ENCODE assay signal across 26 cellular contexts in genomic region chr9:121672213-121672612, GRCh38. TPM values are rescaled to one million over a fixed set of nuclear protein-coding genes. Genes with fewer than 3 reads are reported as not detected.
DNase-seq lines count a peak whose midpoint lies in the region; ATAC-seq, FAIRE-seq and TF ChIP-seq lines count a peak whose summit lies in the region.
"Had no signal": no experiment of that assay in that cellular context is flagged by ENCODE, and none has a peak within 500 bp of the region (broad histone marks: within the 10 kb centered on the region; RNA-seq: fewer than 3 reads in every experiment).

No MANE protein-coding gene starts in this region.

- RAD21 ChIA-PET in GM12878 (lab: Charles Lee; ENCODE audit: unreplicated experiment) = no interaction called here

- no peak overlapping the region for H3K9ac ChIP-seq in GM12878 (ENCODE audit: control insufficient read depth, insufficient read depth, low read length)
- H3K9ac ChIP-seq: KMS-11, parathyroid adenoma had no signal

- no peaks in the 10 kb centered on the region for H3K79me2 ChIP-seq in GM12878 (ENCODE audit: control insufficient read depth, insufficient read depth, low read length)

- no peaks in the 10 kb centered on the region for H4K20me1 ChIP-seq in GM12878 (ENCODE audit: control insufficient read depth, insufficient read depth)

- H3K36me3 ChIP-seq in GM12878 (ENCODE audit: control insufficient read depth in 2 of 2, insufficient read depth in 2 of 2, low read length in 1 of 2) = no peaks in the 10 kb centered on the region
- no peaks in the 10 kb centered on the region for H3K36me3 ChIP-seq in testis (ENCODE audit: low read depth, missing control alignments)
- H3K36me3 ChIP-seq in sigmoid colon = no peaks in the 10 kb centered on the region
- H3K36me3 ChIP-seq: upper lobe of right lung had no signal

- TF ChIP-seq EP300 in GM12878 (IDR thresholded peaks at IDR 0.05; ENCODE audit: borderline replicate concordance in 1 of 2, control insufficient read depth in 1 of 2, low read depth in 2 of 2, low read length in 2 of 2) (no peak), sigmoid colon (IDR thresholded peaks at IDR 0.05) (no peak)

- TF ChIP-seq CTCF in GM12878 (IDR thresholded peaks at IDR 0.05 in 2 of 3, conservative IDR thresholded peaks at IDR 0.05 in 1 of 3; ENCODE audit: control insufficient read depth in 2 of 3, extremely low read depth in 1 of 3, insufficient read depth in 1 of 3, low read depth in 3 of 3, low read length in 3 of 3) (no peak), testis (IDR thresholded peaks at IDR 0.05) (no peak), sigmoid colon (IDR thresholded peaks at IDR 0.05) (no peak)

- TF ChIP-seq RAD21 in GM12878 (IDR thresholded peaks at IDR 0.05; ENCODE audit: insufficient read depth, low read depth, low read length) = no peak

- POLR2A ChIA-PET in GM12878 (lab: Charles Lee) = no interaction called here

- CTCF ChIA-PET in GM12878 (lab: Yijun Ruan, JAX) = no interaction called here

- H3K9me3 ChIP-seq in GM12878 (replicated peaks; ENCODE audit: control insufficient read depth, insufficient read depth, low read length) = no peaks in the 10 kb centered on the region
- no peaks in the 10 kb centered on the region for H3K9me3 ChIP-seq in testis
- no peaks in the 10 kb centered on the region for H3K9me3 ChIP-seq in sigmoid colon
- H3K9me3 ChIP-seq: A549, upper lobe of right lung had no signal

- H3K27ac ChIP-seq in GM12878 (ENCODE audit: control insufficient read depth, insufficient read depth) (no peak overlapping the region), testis (no peak overlapping the region), sigmoid colon (peak overlapping the region in 1 of 4 donors; percentile 20)
- H3K27ac ChIP-seq: A549, C4-2B, KMS-11, parathyroid adenoma, skin epidermis, upper lobe of right lung had no signal

- SMC1A ChIA-PET in GM12878 (lab: Charles Lee; ENCODE audit: uncharacterized antibody, unreplicated experiment) = no interaction called here

- WGBS in GM12878 (ENCODE audit: insufficient coverage, insufficient replicate concordance, low lambda C conversion rate, missing lambda C conversion rate) = 61% methylated on average over 7 of the region's 7 CpGs
- 67% methylated on average over 7 of the region's 7 CpGs for WGBS in testis, 2 donors
- WGBS in sigmoid colon, 2 donors = 90 to 94% methylated on average over 7 of the region's 7 CpGs

- H3K4me3 ChIP-seq in GM12878 = no peak overlapping the region
- H3K4me3 ChIP-seq in testis = no peak overlapping the region
- no peak overlapping the region for H3K4me3 ChIP-seq in sigmoid colon
- H3K4me3 ChIP-seq: A549, heart right ventricle, skin epidermis, upper lobe of right lung had no signal

- FAIRE-seq in GM12878 (lab: Jason Lieb, UNC) = no peak
- FAIRE-seq: A549 had no signal

- H3K27me3 ChIP-seq in GM12878 (replicated peaks in 1 of 2; ENCODE audit: control insufficient read depth in 2 of 2, insufficient read depth in 2 of 2, low read length in 1 of 2) (peaks cover 2 to 5% of the 10 kb centered on the region in 2 experiments; a peak in 1 of 4 replicates), testis (no peaks in the 10 kb centered on the region), sigmoid colon (no peaks in the 10 kb centered on the region)
- H3K27me3 ChIP-seq: heart right ventricle, upper lobe of right lung had no signal

- H3K4me1 ChIP-seq in GM12878 (ENCODE audit: control insufficient read depth, insufficient read depth, low read length) = no peaks in the 10 kb centered on the region
- H3K4me1 ChIP-seq in testis = peaks cover 10% of the 10 kb centered on the region
- H3K4me1 ChIP-seq in sigmoid colon = peaks cover 0 to 58% (median 39%) of the 10 kb centered on the region in 4 donors
- H3K4me1 ChIP-seq: parathyroid adenoma, upper lobe of right lung had no signal

- no peak overlapping the region for H2AFZ ChIP-seq in GM12878 (ENCODE audit: control insufficient read depth, low read depth, low read length)
- H2AFZ ChIP-seq: parathyroid adenoma had no signal

- H3K4me2 ChIP-seq in GM12878 (ENCODE audit: control insufficient read depth, insufficient read depth) = no peak overlapping the region
- H3K4me2 ChIP-seq: A549, KMS-11 had no signal

- TF ChIP-seq POLR2A in GM12878 (IDR thresholded peaks at IDR 0.05; ENCODE audit: low read depth, low read length) (no peak), testis (IDR thresholded peaks at IDR 0.05) (no peak), sigmoid colon (IDR thresholded peaks at IDR 0.05) (no peak)

- in situ Hi-C loops in GM12878 (cut with MboI) = no loop called here

- peak; percentile 23 for DNase-seq in NCI-H748 (lab: John Stamatoyannopoulos, UW; ENCODE audit: unreplicated experiment)
- no peak for DNase-seq in NCI-H748 treated with DMSO at 0.1 percent for 48 hours (lab: John Stamatoyannopoulos, UW)
- DNase-seq in GM12878 (ENCODE audit: low read depth, low spot score) = no peak
- DNase-seq in left kidney (ENCODE audit: low read depth, low spot score) = peak; percentile 62
- DNase-seq in testis = peak; percentile 26
- DNase-seq in sigmoid colon = no peak
- no peak for DNase-seq in germinal center (ENCODE audit: low spot score)
- DNase-seq: activated CD4-positive, alpha-beta T cell treated with anti-CD3 and anti-CD28 coated beads, Interleukin-2, amount 10 ng/mL, durations not matched to agents 7 days and 5 days; activated CD8-positive, alpha-beta memory T cell treated with anti-CD3 and anti-CD28 coated beads, Interleukin-2, amount 50 U/mL, for 4 hours; activated effector memory CD4-positive, alpha-beta T cell treated with Interleukin-2 at 50 U/mL for 16 hours; amniotic stem cell; effector memory CD8-positive, alpha-beta T cell; heart right ventricle; mammary epithelial cell; naive thymus-derived CD4-positive, alpha-beta T cell; NCI-H2029; NCI-H524 treated with DMSO at 0.1 percent for 48 hours; stimulated activated CD4-positive, alpha-beta T cell treated with anti-CD3 and anti-CD28 coated beads, Interleukin-2, amount 100 ng/mL, for 48 hours; SW 1271; upper lobe of right lung had no signal

- BruUV-seq in GM12878 (replicated peaks; lab: Mats Ljungman, UMichigan) = no TSS peak

- intact Hi-C loops in GM12878 (cut with micrococcal nuclease; ENCODE audit: unreplicated experiment) (no loop called here), testis (cut with DNase I; ENCODE audit: low total_unique reads) (no loop called here), sigmoid colon (cut with DNase I) (no loop called here)

- ATAC-seq in GM12878 (no peak), HG03097 (IDR thresholded peaks at IDR 0.05; ENCODE audit: low FRiP score, unreplicated experiment) (no peak)
- ATAC-seq: A549; effector memory CD8-positive, alpha-beta T cell; naive thymus-derived CD4-positive, alpha-beta T cell; upper lobe of right lung had no signal

TF ChIP-seq in GM12878, 131 proteins besides CTCF, POLR2A, EP300 and RAD21:
- TF ChIP-seq ZNF622 (IDR thresholded peaks at IDR 0.05) (no peak), BMI1 (IDR thresholded peaks at IDR 0.05; ENCODE audit: borderline replicate concordance) (peak; percentile 48; the same call in 1 of the 2 replicates)

RNA-seq across cellular contexts. Expression of gene DAB2IP, which starts 20.8 kb away (rescaled TPM):
- not detected in 2 replicates for total RNA-seq in GM12878 (2013; cell fraction: nucleolus; rRNA removed)
- 0.11 TPM in 1 of 2 replicates, not detected in the other for total RNA-seq in GM12878 (2014; rRNA removed)
- not detected in 2 replicates for total RNA-seq in GM12878 (2014; rRNA removed; fragmentation: Illumina TruSeq; extraction: Trizol)
- 0.19 and 0.38 TPM in 2 replicates for total RNA-seq in GM12878 (2021)
- polyA plus RNA-seq in GM12878 (2011; ENCODE audit: low read depth) = not detected
- polyA plus RNA-seq in GM12878 (2011; rRNA removed) = 0.16 and 0.26 TPM in 2 replicates
- 0.06 and 0.15 TPM in 2 replicates for polyA plus RNA-seq in GM12878 (2011; cell fraction: cytosol; rRNA removed)
- 0.04 and 0.16 TPM in 2 replicates for polyA plus RNA-seq in GM12878 (2011; cell fraction: nucleus; rRNA removed)
- 0.11 and 0.28 TPM in 2 replicates for polyA plus RNA-seq in GM12878 (2012)
- polyA plus RNA-seq in GM12878 (2014; fragmentation: Illumina TruSeq; extraction: Trizol) = 0.03 TPM in 1 of 2 replicates, not detected in the other
- not detected for polyA plus RNA-seq in GM12878 (2014; fragmentation: Nextera tagmentation; extraction: Ambion mirVana)
- polyA plus RNA-seq in GM12878 (2014; rRNA removed) = 0.01 and 0.03 TPM in 2 replicates
- polyA plus RNA-seq in GM12878 (2016; fragmentation: Nextera tagmentation; extraction: Ambion mirVana) = not detected
- polyA minus RNA-seq in GM12878 (2011; rRNA and poly(A)+ RNA removed) = 0.10 TPM in 1 of 2 replicates, not detected in the other
- 3.5 TPM in 1 of 2 replicates, not detected in the other for polyA minus RNA-seq in GM12878 (2011; cell fraction: cytosol; rRNA and poly(A)+ RNA removed)
- 0.48 TPM in 1 of 2 replicates, not detected in the other for polyA minus RNA-seq in GM12878 (2011; cell fraction: nucleus; rRNA and poly(A)+ RNA removed)
- total RNA-seq in testis = 100 to 1,000 TPM; 102 to 136 TPM
- polyA plus RNA-seq in testis (ENCODE audit: insufficient read depth, low read depth, low replicate concordance) = 57.7 TPM
- total RNA-seq in sigmoid colon = 10 to 100 TPM; 20.1 to 50.7 (median 39.9) TPM
- 10 to 100 TPM; 25.8 to 52.4 (median 34.7) TPM for polyA plus RNA-seq in sigmoid colon
- total RNA-seq: activated CD4-positive, alpha-beta T cell treated with anti-CD3 and anti-CD28 coated beads, Interleukin-2, amount 10 ng/mL, durations not matched to agents 7 days and 5 days had no signal
- polyA plus RNA-seq: naive thymus-derived CD4-positive, alpha-beta T cell had no signal

Comparison
In these comparisons a context has a peak if more than half of its experiments do, and no peak if none do; other contexts are left out.
1. DNase-seq: peak in NCI-H748 (single experiment), left kidney (single experiment) and testis (single experiment); none in NCI-H748 treated with DMSO at 0.1 percent for 48 hours (single experiment), GM12878 (single experiment), sigmoid colon (single experiment) and germinal center (single experiment).
2. RNA of gene DAB2IP, which starts 20.8 kb away (total RNA-seq): 102 to 136 TPM in testis and 20.1 to 50.7 TPM in sigmoid colon; 0.11 to 0.38 TPM in GM12878; every median in the first group is over 10 times any median in the second.